ENCODE assay signal across 26 cellular contexts in genomic region chr11:100561325-100561724, GRCh38.
DNase-seq lines count a peak whose midpoint lies in the region; ATAC-seq and TF ChIP-seq lines count a peak whose summit lies in the region.
"Had no signal": no experiment of that assay in that cellular context is flagged by ENCODE, and none has a peak within 500 bp of the region (broad histone marks: within the 10 kb centered on the region; RNA-seq: fewer than 3 reads in every experiment).

No MANE protein-coding gene starts in this region.

- peaks cover 43% of the 10 kb centered on the region for H3K4me1 Mint-ChIP-seq in chondrocyte (ENCODE audit: low read depth)

- no peak for TF ChIP-seq EP300 in suprapubic skin (IDR thresholded peaks at IDR 0.05)

- no peaks in the 10 kb centered on the region for H3K36me3 Mint-ChIP-seq in chondrocyte (ENCODE audit: low read depth)
- H3K36me3 Mint-ChIP-seq: activated naive CD8-positive, alpha-beta T cell had no signal

- H3K4me2 ChIP-seq in hepatocyte: no peak overlapping the region

- no peaks in the 10 kb centered on the region for H3K79me2 ChIP-seq in hepatocyte

- no peaks in the 10 kb centered on the region for H4K20me1 ChIP-seq in hepatocyte (ENCODE audit: insufficient read depth, poor library complexity, severe bottlenecking)

- ATAC-seq in Right ventricle myocardium inferior: peak; percentile 45
- ATAC-seq in right cardiac atrium: no peak
- ATAC-seq: activated CD8-positive, alpha-beta T cell treated with anti-CD3 and anti-CD28 coated beads for 36 hours; GM12878 had no signal

- no peak for TF ChIP-seq POLR2A in suprapubic skin (IDR thresholded peaks at IDR 0.05)

- intact Hi-C loops in Right ventricle myocardium inferior (cut with DNase I) (no loop called here), right cardiac atrium (cut with DNase I) (no loop called here)

- DNase-seq in Right ventricle myocardium inferior (ENCODE audit: missing footprints) (no peak), right cardiac atrium (no peak), chondrocyte (ENCODE audit: low spot score) (no peak), hepatocyte (ENCODE audit: low spot score) (no peak), EL (no peak), LoVo (ENCODE audit: low spot score) (no peak), suprapubic skin (ENCODE audit: low spot score in 2 of 2) (no peak)
- DNase-seq: 8988T; activated CD4-positive, CD25-positive, alpha-beta regulatory T cell treated with anti-CD3 and anti-CD28 coated beads, Interleukin-2, amount 50 U/mL, for 72 hours; activated CD8-positive, alpha-beta T cell treated with anti-CD3 and anti-CD28 coated beads for 36 hours; aorta; central memory CD4-positive, alpha-beta T cell; dorsolateral prefrontal cortex; NCI-H187 treated with DMSO at 0.1 percent for 48 hours; NCI-H526 treated with DMSO at 0.1 percent for 48 hours; Peyer's patch; posterior cingulate gyrus; SJCRH30; stimulated activated naive CD4-positive, alpha-beta T cell treated with Interleukin-2 at 50 U/mL for 16 hours had no signal

- H3K4me3 ChIP-seq in right cardiac atrium (ENCODE audit: low read length) (no peak overlapping the region), hepatocyte (no peak overlapping the region), subcutaneous abdominal adipose tissue (ENCODE audit: low read depth in 1 of 5, low read length in 5 of 5) (no peak overlapping the region), suprapubic skin (no peak overlapping the region)
- H3K4me3 ChIP-seq: dorsolateral prefrontal cortex, GM12878, lung, Peyer's patch, SJCRH30, thoracic aorta had no signal

- H3K9me2 ChIP-seq in hepatocyte (replicated peaks; ENCODE audit: insufficient read depth): no peaks in the 10 kb centered on the region

- H3K9me3 Mint-ChIP-seq in chondrocyte (ENCODE audit: low read depth): no peaks in the 10 kb centered on the region
- H3K9me3 Mint-ChIP-seq: activated CD8-positive, alpha-beta T cell treated with anti-CD3 and anti-CD28 coated beads for 36 hours; activated T-helper 2 cell treated with anti-CD3 and anti-CD28 coated beads, Interferon-gamma antibody, Interleukin-2, Interleukin-4, amounts not matched to agents 10 μg/mL and 5 μg/mL and 100 μg/mL, durations not matched to agents 14 hours and 24 hours and 36 hours; T-helper 1 cell treated with Interleukin-12 subunit alpha and Interleukin-12 subunit beta and Interleukin-4 antibody, amounts not matched to agents 30 μg/mL and 1 μg/mL, for 36 hours had no signal

- peaks cover 2% of the 10 kb centered on the region for H3K4me1 ChIP-seq in right cardiac atrium (ENCODE audit: control insufficient read depth, insufficient read depth, low read length)
- H3K4me1 ChIP-seq in hepatocyte (ENCODE audit: insufficient read depth): peaks cover 13% of the 10 kb centered on the region
- peaks cover 0 to 24% (median 17%) of the 10 kb centered on the region in 5 donors for H3K4me1 ChIP-seq in subcutaneous abdominal adipose tissue (ENCODE audit: control insufficient read depth in 5 of 5, insufficient read depth in 5 of 5, low read length in 5 of 5)
- H3K4me1 ChIP-seq in suprapubic skin: peaks cover 18% of the 10 kb centered on the region
- H3K4me1 ChIP-seq: SJCRH30 had no signal

- H3K36me3 ChIP-seq in hepatocyte (replicated peaks; ENCODE audit: insufficient read depth, low read depth) (no peaks in the 10 kb centered on the region), subcutaneous abdominal adipose tissue (ENCODE audit: control insufficient read depth in 5 of 5, insufficient read depth in 5 of 5, low read length in 5 of 5) (no peaks in the 10 kb centered on the region), suprapubic skin (no peaks in the 10 kb centered on the region)
- H3K36me3 ChIP-seq: Peyer's patch, SJCRH30, thoracic aorta had no signal

- no peak overlapping the region for H2AFZ ChIP-seq in hepatocyte

- H3K27me3 ChIP-seq in right cardiac atrium (ENCODE audit: control insufficient read depth, insufficient read depth) (no peaks in the 10 kb centered on the region), hepatocyte (no peaks in the 10 kb centered on the region), subcutaneous abdominal adipose tissue (ENCODE audit: control insufficient read depth in 5 of 5, insufficient read depth in 4 of 5, low read length in 5 of 5) (no peaks in the 10 kb centered on the region), suprapubic skin (no peaks in the 10 kb centered on the region)
- H3K27me3 ChIP-seq: Peyer's patch, SJCRH30 had no signal

- H3K9me3 ChIP-seq in right cardiac atrium (ENCODE audit: control insufficient read depth, low read length): no peaks in the 10 kb centered on the region
- no peaks in the 10 kb centered on the region for H3K9me3 ChIP-seq in hepatocyte (ENCODE audit: low read depth)
- no peaks in the 10 kb centered on the region for H3K9me3 ChIP-seq in subcutaneous abdominal adipose tissue (ENCODE audit: control insufficient read depth in 5 of 5, low read length in 5 of 5)
- no peaks in the 10 kb centered on the region for H3K9me3 ChIP-seq in suprapubic skin
- H3K9me3 ChIP-seq: Peyer's patch, SJCRH30, thoracic aorta had no signal

- H3K27ac Mint-ChIP-seq in chondrocyte (ENCODE audit: unreplicated experiment): peak overlapping the region; percentile 83
- H3K27ac Mint-ChIP-seq: activated CD8-positive, alpha-beta T cell treated with anti-CD3 and anti-CD28 coated beads for 36 hours; activated naive CD8-positive, alpha-beta T cell; activated T-helper 2 cell treated with anti-CD3 and anti-CD28 coated beads, Interferon-gamma antibody, Interleukin-2, Interleukin-4, amounts not matched to agents 10 μg/mL and 5 μg/mL and 100 μg/mL, durations not matched to agents 14 hours and 24 hours and 36 hours; T-helper 1 cell treated with Interleukin-12 subunit alpha and Interleukin-12 subunit beta and Interleukin-4 antibody, amounts not matched to agents 30 μg/mL and 1 μg/mL, for 36 hours had no signal

- H3K4me3 Mint-ChIP-seq in chondrocyte (ENCODE audit: unreplicated experiment): no peak overlapping the region
- H3K4me3 Mint-ChIP-seq: activated CD8-positive, alpha-beta T cell treated with anti-CD3 and anti-CD28 coated beads for 36 hours; activated naive CD8-positive, alpha-beta T cell; T-helper 1 cell treated with Interleukin-12 subunit alpha and Interleukin-12 subunit beta and Interleukin-4 antibody, amounts not matched to agents 30 μg/mL and 1 μg/mL, for 36 hours had no signal

- TF ChIP-seq CTCF in chondrocyte (IDR thresholded peaks at IDR 0.05) (no peak), hepatocyte (IDR thresholded peaks at IDR 0.05; ENCODE audit: poor library complexity) (no peak), suprapubic skin (IDR thresholded peaks at IDR 0.05) (no peak)

- no peaks in the 10 kb centered on the region for H3K27me3 Mint-ChIP-seq in chondrocyte (ENCODE audit: low read depth)
- H3K27me3 Mint-ChIP-seq: activated naive CD8-positive, alpha-beta T cell had no signal

- H3K27ac ChIP-seq in right cardiac atrium (ENCODE audit: low read length) (no peak overlapping the region), hepatocyte (peak overlapping the region; percentile 1), subcutaneous abdominal adipose tissue (ENCODE audit: low read depth, low read length) (peak overlapping the region; percentile 71), suprapubic skin (no peak overlapping the region)
- H3K27ac ChIP-seq: Peyer's patch, SJCRH30 had no signal

- WGBS in right cardiac atrium: 46% methylated on average over 1 of the region's 1 CpG
- 60% methylated on average over 1 of the region's 1 CpG for WGBS in hepatocyte (ENCODE audit: low lambda C conversion rate, missing lambda C conversion rate)
- WGBS in suprapubic skin: 67% methylated on average over 1 of the region's 1 CpG

- H3K9ac ChIP-seq in subcutaneous abdominal adipose tissue (ENCODE audit: low read length in 5 of 5): peak overlapping the region in 1 of 5 donors; percentile 24

Comparison
In these comparisons a context has a peak if more than half of its experiments do, and no peak if none do; other contexts are left out.
1. H3K27ac ChIP-seq: peak in hepatocyte (single experiment) and subcutaneous abdominal adipose tissue (single experiment); none in right cardiac atrium (single experiment) and suprapubic skin (single experiment).